Comparison of ENCODE assay signal across 1 cellular context in the genomic region with DNA sequence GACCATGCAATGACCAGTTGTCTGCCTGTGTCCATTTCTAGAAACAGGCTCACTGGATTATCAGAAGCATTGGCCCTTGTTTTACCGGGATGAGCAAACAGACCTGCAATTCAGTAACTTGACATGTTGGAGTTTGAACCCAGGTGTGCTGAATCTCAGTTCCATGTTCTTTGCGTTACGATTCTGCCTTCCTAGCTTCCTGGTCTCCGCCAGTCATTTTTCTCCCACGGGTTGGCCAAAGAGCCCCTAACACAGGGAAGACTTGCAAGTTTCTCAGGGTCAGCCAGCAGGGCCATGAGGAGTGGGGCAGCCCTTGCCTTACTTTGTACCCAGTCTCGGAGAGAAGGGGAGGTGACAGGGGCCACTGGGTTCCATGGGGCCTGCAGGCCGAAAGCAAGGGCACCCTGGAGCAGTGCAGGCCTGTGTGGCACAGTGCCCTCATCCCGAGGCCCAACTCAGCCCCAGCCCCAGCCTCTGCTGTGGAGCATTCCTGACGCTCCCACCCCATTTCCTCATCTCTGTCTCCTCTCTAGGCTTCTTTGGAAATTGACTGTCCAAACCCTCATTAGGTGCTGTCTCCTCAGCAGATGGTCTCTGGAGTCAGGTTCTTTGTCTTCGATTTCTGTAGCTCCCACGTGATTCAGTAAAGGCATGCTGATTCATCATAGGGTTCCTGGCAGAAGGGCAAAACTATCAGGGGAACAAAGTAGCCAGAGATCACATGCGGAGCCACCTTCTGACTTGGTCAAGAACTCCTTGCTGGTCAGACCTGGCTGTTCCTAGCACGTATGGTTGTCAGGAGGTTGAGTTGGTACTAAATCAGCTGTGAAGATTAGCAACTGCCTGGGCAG.
TF ChIP-seq lines count a peak whose summit lies in the region.

No MANE protein-coding gene starts in this region.

TF ChIP-seq in HepG2, 621 proteins besides CTCF, POLR2A, EP300 and RAD21 (continued from another document and continues in another):
- TF ChIP-seq, protein P1, sequence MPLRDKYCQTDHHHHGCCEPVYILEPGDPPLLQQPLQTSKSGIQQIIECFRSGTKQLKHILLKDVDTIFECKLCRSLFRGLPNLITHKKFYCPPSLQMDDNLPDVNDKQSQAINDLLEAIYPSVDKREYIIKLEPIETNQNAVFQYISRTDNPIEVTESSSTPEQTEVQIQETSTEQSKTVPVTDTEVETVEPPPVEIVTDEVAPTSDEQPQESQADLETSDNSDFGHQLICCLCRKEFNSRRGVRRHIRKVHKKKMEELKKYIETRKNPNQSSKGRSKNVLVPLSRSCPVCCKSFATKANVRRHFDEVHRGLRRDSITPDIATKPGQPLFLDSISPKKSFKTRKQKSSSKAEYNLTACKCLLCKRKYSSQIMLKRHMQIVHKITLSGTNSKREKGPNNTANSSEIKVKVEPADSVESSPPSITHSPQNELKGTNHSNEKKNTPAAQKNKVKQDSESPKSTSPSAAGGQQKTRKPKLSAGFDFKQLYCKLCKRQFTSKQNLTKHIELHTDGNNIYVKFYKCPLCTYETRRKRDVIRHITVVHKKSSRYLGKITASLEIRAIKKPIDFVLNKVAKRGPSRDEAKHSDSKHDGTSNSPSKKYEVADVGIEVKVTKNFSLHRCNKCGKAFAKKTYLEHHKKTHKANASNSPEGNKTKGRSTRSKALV (CRISPR knock-in tag; IDR thresholded peaks at IDR 0.05), result 0 out of 2 replicates have a peak, but pooled peaks have one; percentile 51
- TF ChIP-seq, protein P2, sequence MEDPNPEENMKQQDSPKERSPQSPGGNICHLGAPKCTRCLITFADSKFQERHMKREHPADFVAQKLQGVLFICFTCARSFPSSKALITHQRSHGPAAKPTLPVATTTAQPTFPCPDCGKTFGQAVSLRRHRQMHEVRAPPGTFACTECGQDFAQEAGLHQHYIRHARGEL (CRISPR knock-in tag; IDR thresholded peaks at IDR 0.05), result 0 out of 2 replicates have a peak, but pooled peaks have one; percentile 75
- TF ChIP-seq, protein P3, sequence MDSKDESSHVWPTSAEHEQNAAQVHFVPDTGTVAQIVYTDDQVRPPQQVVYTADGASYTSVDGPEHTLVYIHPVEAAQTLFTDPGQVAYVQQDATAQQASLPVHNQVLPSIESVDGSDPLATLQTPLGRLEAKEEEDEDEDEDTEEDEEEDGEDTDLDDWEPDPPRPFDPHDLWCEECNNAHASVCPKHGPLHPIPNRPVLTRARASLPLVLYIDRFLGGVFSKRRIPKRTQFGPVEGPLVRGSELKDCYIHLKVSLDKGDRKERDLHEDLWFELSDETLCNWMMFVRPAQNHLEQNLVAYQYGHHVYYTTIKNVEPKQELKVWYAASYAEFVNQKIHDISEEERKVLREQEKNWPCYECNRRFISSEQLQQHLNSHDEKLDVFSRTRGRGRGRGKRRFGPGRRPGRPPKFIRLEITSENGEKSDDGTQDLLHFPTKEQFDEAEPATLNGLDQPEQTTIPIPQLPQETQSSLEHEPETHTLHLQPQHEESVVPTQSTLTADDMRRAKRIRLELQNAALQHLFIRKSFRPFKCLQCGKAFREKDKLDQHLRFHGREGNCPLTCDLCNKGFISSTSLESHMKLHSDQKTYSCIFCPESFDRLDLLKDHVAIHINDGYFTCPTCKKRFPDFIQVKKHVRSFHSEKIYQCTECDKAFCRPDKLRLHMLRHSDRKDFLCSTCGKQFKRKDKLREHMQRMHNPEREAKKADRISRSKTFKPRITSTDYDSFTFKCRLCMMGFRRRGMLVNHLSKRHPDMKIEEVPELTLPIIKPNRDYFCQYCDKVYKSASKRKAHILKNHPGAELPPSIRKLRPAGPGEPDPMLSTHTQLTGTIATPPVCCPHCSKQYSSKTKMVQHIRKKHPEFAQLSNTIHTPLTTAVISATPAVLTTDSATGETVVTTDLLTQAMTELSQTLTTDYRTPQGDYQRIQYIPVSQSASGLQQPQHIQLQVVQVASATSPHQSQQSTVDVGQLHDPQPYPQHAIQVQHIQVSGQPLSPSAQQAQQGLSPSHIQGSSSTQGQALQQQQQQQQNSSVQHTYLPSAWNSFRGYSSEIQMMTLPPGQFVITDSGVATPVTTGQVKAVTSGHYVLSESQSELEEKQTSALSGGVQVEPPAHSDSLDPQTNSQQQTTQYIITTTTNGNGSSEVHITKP (CRISPR knock-in tag; IDR thresholded peaks at IDR 0.05; ENCODE audit: low read depth), result peak; percentile 54; the same call in 1 of the 2 replicates
- TF ChIP-seq, protein P4, sequence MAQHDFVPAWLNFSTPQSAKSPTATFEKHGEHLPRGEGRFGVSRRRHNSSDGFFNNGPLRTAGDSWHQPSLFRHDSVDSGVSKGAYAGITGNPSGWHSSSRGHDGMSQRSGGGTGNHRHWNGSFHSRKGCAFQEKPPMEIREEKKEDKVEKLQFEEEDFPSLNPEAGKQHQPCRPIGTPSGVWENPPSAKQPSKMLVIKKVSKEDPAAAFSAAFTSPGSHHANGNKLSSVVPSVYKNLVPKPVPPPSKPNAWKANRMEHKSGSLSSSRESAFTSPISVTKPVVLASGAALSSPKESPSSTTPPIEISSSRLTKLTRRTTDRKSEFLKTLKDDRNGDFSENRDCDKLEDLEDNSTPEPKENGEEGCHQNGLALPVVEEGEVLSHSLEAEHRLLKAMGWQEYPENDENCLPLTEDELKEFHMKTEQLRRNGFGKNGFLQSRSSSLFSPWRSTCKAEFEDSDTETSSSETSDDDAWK (CRISPR knock-in tag; IDR thresholded peaks at IDR 0.05), result no peak
- TF ChIP-seq ZNF556 (CRISPR knock-in tag; IDR thresholded peaks at IDR 0.05; ENCODE audit: borderline replicate concordance) (peak; percentile 60; the same call in 1 of the 2 replicates), ZNF776 (CRISPR knock-in tag; IDR thresholded peaks at IDR 0.05) (no peak; the same call in 1 of the 2 replicates), KDM2A (CRISPR knock-in tag; IDR thresholded peaks at IDR 0.05; ENCODE audit: borderline replicate concordance, low read depth) (peak; percentile 52; the same call in 1 of the 2 replicates), TBX2 (CRISPR knock-in tag; IDR thresholded peaks at IDR 0.05; ENCODE audit: borderline replicate concordance) (peak; percentile 33; the same call in 1 of the 2 replicates), NRL (CRISPR knock-in tag; IDR thresholded peaks at IDR 0.05; ENCODE audit: borderline replicate concordance) (peak; percentile 28; the same call in 1 of the 2 replicates), TSC22D2 (CRISPR knock-in tag; IDR thresholded peaks at IDR 0.05; ENCODE audit: borderline replicate concordance) (0 out of 2 replicates have a peak, but pooled peaks have one; percentile 12), PHF21A (CRISPR knock-in tag; IDR thresholded peaks at IDR 0.05) (peak; percentile 47; the same call in 1 of the 2 replicates), ELF3 (CRISPR knock-in tag; IDR thresholded peaks at IDR 0.05) (peak; percentile 95), ZNF296 (CRISPR knock-in tag; conservative IDR thresholded peaks at IDR 0.05) (peak; percentile 92; the same call in 1 of the 2 replicates), ZNF484 (CRISPR knock-in tag; IDR thresholded peaks at IDR 0.05; ENCODE audit: borderline replicate concordance, low read depth) (no peak), RXRA (CRISPR knock-in tag; IDR thresholded peaks at IDR 0.05) (peak; percentile 74), ZNF891 (CRISPR knock-in tag; IDR thresholded peaks at IDR 0.05) (peak; percentile 87; the same call in 1 of the 2 replicates), ZNF709 (CRISPR knock-in tag; IDR thresholded peaks at IDR 0.05) (peak; percentile 73), KDM6A (CRISPR knock-in tag; IDR thresholded peaks at IDR 0.05; ENCODE audit: low read depth) (peak; percentile 83), ZNF234 (CRISPR knock-in tag; conservative IDR thresholded peaks at IDR 0.05) (no peak), ZNF138 (CRISPR knock-in tag; IDR thresholded peaks at IDR 0.05; ENCODE audit: low read depth) (peak; percentile 56; the same call in 1 of the 2 replicates)
- TF ChIP-seq, protein P5, sequence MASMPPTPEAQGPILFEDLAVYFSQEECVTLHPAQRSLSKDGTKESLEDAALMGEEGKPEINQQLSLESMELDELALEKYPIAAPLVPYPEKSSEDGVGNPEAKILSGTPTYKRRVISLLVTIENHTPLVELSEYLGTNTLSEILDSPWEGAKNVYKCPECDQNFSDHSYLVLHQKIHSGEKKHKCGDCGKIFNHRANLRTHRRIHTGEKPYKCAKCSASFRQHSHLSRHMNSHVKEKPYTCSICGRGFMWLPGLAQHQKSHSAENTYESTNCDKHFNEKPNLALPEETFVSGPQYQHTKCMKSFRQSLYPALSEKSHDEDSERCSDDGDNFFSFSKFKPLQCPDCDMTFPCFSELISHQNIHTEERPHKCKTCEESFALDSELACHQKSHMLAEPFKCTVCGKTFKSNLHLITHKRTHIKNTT (CRISPR knock-in tag; IDR thresholded peaks at IDR 0.05), result peak; percentile 50; the same call in 1 of the 2 replicates
- TF ChIP-seq, protein P6, sequence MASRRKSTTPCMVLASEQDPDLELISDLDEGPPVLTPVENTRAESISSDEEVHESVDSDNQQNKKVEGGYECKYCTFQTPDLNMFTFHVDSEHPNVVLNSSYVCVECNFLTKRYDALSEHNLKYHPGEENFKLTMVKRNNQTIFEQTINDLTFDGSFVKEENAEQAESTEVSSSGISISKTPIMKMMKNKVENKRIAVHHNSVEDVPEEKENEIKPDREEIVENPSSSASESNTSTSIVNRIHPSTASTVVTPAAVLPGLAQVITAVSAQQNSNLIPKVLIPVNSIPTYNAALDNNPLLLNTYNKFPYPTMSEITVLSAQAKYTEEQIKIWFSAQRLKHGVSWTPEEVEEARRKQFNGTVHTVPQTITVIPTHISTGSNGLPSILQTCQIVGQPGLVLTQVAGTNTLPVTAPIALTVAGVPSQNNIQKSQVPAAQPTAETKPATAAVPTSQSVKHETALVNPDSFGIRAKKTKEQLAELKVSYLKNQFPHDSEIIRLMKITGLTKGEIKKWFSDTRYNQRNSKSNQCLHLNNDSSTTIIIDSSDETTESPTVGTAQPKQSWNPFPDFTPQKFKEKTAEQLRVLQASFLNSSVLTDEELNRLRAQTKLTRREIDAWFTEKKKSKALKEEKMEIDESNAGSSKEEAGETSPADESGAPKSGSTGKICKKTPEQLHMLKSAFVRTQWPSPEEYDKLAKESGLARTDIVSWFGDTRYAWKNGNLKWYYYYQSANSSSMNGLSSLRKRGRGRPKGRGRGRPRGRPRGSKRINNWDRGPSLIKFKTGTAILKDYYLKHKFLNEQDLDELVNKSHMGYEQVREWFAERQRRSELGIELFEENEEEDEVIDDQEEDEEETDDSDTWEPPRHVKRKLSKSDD (CRISPR knock-in tag; IDR thresholded peaks at IDR 0.05; ENCODE audit: low read depth), result peak; percentile 28; the same call in 1 of the 2 replicates
- TF ChIP-seq, protein P7, sequence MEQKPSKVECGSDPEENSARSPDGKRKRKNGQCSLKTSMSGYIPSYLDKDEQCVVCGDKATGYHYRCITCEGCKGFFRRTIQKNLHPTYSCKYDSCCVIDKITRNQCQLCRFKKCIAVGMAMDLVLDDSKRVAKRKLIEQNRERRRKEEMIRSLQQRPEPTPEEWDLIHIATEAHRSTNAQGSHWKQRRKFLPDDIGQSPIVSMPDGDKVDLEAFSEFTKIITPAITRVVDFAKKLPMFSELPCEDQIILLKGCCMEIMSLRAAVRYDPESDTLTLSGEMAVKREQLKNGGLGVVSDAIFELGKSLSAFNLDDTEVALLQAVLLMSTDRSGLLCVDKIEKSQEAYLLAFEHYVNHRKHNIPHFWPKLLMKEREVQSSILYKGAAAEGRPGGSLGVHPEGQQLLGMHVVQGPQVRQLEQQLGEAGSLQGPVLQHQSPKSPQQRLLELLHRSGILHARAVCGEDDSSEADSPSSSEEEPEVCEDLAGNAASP (CRISPR knock-in tag; IDR thresholded peaks at IDR 0.05; ENCODE audit: borderline replicate concordance), result peak; percentile 16; the same call in 1 of the 2 replicates
- TF ChIP-seq, protein P8, sequence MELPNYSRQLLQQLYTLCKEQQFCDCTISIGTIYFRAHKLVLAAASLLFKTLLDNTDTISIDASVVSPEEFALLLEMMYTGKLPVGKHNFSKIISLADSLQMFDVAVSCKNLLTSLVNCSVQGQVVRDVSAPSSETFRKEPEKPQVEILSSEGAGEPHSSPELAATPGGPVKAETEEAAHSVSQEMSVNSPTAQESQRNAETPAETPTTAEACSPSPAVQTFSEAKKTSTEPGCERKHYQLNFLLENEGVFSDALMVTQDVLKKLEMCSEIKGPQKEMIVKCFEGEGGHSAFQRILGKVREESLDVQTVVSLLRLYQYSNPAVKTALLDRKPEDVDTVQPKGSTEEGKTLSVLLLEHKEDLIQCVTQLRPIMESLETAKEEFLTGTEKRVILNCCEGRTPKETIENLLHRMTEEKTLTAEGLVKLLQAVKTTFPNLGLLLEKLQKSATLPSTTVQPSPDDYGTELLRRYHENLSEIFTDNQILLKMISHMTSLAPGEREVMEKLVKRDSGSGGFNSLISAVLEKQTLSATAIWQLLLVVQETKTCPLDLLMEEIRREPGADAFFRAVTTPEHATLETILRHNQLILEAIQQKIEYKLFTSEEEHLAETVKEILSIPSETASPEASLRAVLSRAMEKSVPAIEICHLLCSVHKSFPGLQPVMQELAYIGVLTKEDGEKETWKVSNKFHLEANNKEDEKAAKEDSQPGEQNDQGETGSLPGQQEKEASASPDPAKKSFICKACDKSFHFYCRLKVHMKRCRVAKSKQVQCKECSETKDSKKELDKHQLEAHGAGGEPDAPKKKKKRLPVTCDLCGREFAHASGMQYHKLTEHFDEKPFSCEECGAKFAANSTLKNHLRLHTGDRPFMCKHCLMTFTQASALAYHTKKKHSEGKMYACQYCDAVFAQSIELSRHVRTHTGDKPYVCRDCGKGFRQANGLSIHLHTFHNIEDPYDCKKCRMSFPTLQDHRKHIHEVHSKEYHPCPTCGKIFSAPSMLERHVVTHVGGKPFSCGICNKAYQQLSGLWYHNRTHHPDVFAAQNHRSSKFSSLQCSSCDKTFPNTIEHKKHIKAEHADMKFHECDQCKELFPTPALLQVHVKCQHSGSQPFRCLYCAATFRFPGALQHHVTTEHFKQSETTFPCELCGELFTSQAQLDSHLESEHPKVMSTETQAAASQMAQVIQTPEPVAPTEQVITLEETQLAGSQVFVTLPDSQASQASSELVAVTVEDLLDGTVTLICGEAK (IDR thresholded peaks at IDR 0.05), result no peak
- TF ChIP-seq, protein P8 (CRISPR knock-in tag; IDR thresholded peaks at IDR 0.05), result no peak; the same call in 1 of the 2 replicates
